18 cellular contexts compared by ENCODE assay signal in genomic region chr20:32192698-32193097, GRCh38. TPM values are rescaled to one million over a fixed set of nuclear protein-coding genes. Genes with fewer than 3 reads are reported as not detected.
DNase-seq lines count a peak whose midpoint lies in the region; ATAC-seq and TF ChIP-seq lines count a peak whose summit lies in the region.
"Had no signal": no experiment of that assay in that cellular context is flagged by ENCODE, and none has a peak within 500 bp of the region (broad histone marks: within the 10 kb centered on the region; RNA-seq: fewer than 3 reads in every experiment).

No MANE protein-coding gene starts in this region.

- no peaks in the 10 kb centered on the region for H3K9me3 Mint-ChIP-seq in activated naive CD8-positive, alpha-beta T cell treated with anti-CD3 and anti-CD28 coated beads, Interleukin-2, amount 10 ng/mL, durations not matched to agents 7 days and 5 days
- H3K9me3 Mint-ChIP-seq: central memory CD8-positive, alpha-beta T cell had no signal

- H3K27me3 ChIP-seq in left ventricle myocardium inferior (ENCODE audit: low read depth) (no peaks in the 10 kb centered on the region), upper lobe of left lung (no peaks in the 10 kb centered on the region)
- H3K27me3 ChIP-seq: heart right ventricle, right lobe of liver had no signal

- H3K4me3 Mint-ChIP-seq in activated naive CD8-positive, alpha-beta T cell treated with anti-CD3 and anti-CD28 coated beads, Interleukin-2, amount 10 ng/mL, durations not matched to agents 7 days and 5 days, result no peak overlapping the region
- H3K4me3 Mint-ChIP-seq: central memory CD8-positive, alpha-beta T cell had no signal

- H3K27ac Mint-ChIP-seq in activated naive CD8-positive, alpha-beta T cell treated with anti-CD3 and anti-CD28 coated beads, Interleukin-2, amount 10 ng/mL, durations not matched to agents 7 days and 5 days, result peak overlapping the region; percentile 32

- no peaks in the 10 kb centered on the region for H3K27me3 Mint-ChIP-seq in activated naive CD8-positive, alpha-beta T cell treated with anti-CD3 and anti-CD28 coated beads, Interleukin-2, amount 10 ng/mL, durations not matched to agents 7 days and 5 days
- H3K27me3 Mint-ChIP-seq: central memory CD8-positive, alpha-beta T cell had no signal

- DNase-seq in left ventricle myocardium inferior, result no peak
- DNase-seq in left cardiac atrium, result no peak
- DNase-seq in activated naive CD8-positive, alpha-beta T cell treated with anti-CD3 and anti-CD28 coated beads, Interleukin-2, amount 10 ng/mL, durations not matched to agents 7 days and 5 days, result no peak
- DNase-seq in lung microvascular endothelial cell (ENCODE audit: low read depth in 2 of 2), result peak; percentile 32 to 34
- DNase-seq in upper lobe of left lung, result peak in 1 of 2 donors; percentile 78
- no peak for DNase-seq in GM19238 (ENCODE audit: insufficient read length, low spot score)
- DNase-seq in NCI-H1694 (lab: John Stamatoyannopoulos, UW), result no peak
- no peak for DNase-seq in NCI-H2081 (lab: John Stamatoyannopoulos, UW)
- DNase-seq: effector CD8-positive, alpha-beta T cell; heart right ventricle; midbrain; NCI-H1048; NCI-H510A treated with DMSO at 0.1 percent for 48 hours; stimulated activated naive CD4-positive, alpha-beta T cell treated with Interleukin-2 at 50 U/mL for 16 hours; T-helper 1 cell had no signal

- TF ChIP-seq EP300 in upper lobe of left lung (IDR thresholded peaks at IDR 0.05), result peak in 1 of 4 donors; percentile 71

- H3K4me3 ChIP-seq in left ventricle myocardium inferior (no peak overlapping the region), upper lobe of left lung (no peak overlapping the region)
- H3K4me3 ChIP-seq: heart right ventricle, right lobe of liver had no signal

- intact Hi-C loops in left ventricle myocardium inferior (cut with micrococcal nuclease), result no loop called here
- intact Hi-C loops in left cardiac atrium (cut with DNase I), result no loop called here

- POLR2A ChIA-PET in activated naive CD8-positive, alpha-beta T cell treated with anti-CD3 and anti-CD28 coated beads, Interleukin-2, amount 10 ng/mL, durations not matched to agents 7 days and 5 days (lab: Charles Lee), result no interaction called here

- H3K9me3 ChIP-seq in left ventricle myocardium inferior (replicated peaks) (no peaks in the 10 kb centered on the region), upper lobe of left lung (no peaks in the 10 kb centered on the region)
- H3K9me3 ChIP-seq: heart right ventricle, right lobe of liver had no signal

- WGBS in upper lobe of left lung, 2 donors, result 42 to 49% methylated on average over 3 of the region's 3 CpGs

- H3K4me1 ChIP-seq in left ventricle myocardium inferior, result peaks cover 60% of the 10 kb centered on the region
- peaks cover 22 to 71% (median 39%) of the 10 kb centered on the region in 4 donors for H3K4me1 ChIP-seq in upper lobe of left lung

- H3K27ac ChIP-seq in left ventricle myocardium inferior (replicated peaks) (peak overlapping the region; percentile 45), upper lobe of left lung (peak overlapping the region; percentile 15 to 81 (median 36))
- H3K27ac ChIP-seq: KMS-11, right lobe of liver had no signal

- H3K36me3 ChIP-seq in left ventricle myocardium inferior, result peaks cover 35% of the 10 kb centered on the region
- H3K36me3 ChIP-seq in upper lobe of left lung, result peaks cover 10 to 32% (median 26%) of the 10 kb centered on the region in 4 donors

- peaks cover 21% of the 10 kb centered on the region for H3K4me1 Mint-ChIP-seq in activated naive CD8-positive, alpha-beta T cell treated with anti-CD3 and anti-CD28 coated beads, Interleukin-2, amount 10 ng/mL, durations not matched to agents 7 days and 5 days

- ATAC-seq in left cardiac atrium (no peak), upper lobe of left lung (ENCODE audit: low FRiP score in 2 of 2) (peak in 1 of 2 donors; percentile 37)
- no peak for ATAC-seq in activated naive CD8-positive, alpha-beta T cell treated with anti-CD3 and anti-CD28 coated beads, Interleukin-2, amount 10 ng/mL, durations not matched to agents 7 days and 5 days (ENCODE audit: low read depth)
- ATAC-seq: right lobe of liver had no signal

- no peak for TF ChIP-seq CTCF in left ventricle myocardium inferior (IDR thresholded peaks at IDR 0.05; ENCODE audit: borderline replicate concordance)
- no peak for TF ChIP-seq CTCF in upper lobe of left lung (IDR thresholded peaks at IDR 0.05)

- H3K36me3 Mint-ChIP-seq in activated naive CD8-positive, alpha-beta T cell treated with anti-CD3 and anti-CD28 coated beads, Interleukin-2, amount 10 ng/mL, durations not matched to agents 7 days and 5 days, result peaks cover 6% of the 10 kb centered on the region

- no peak for TF ChIP-seq POLR2A in upper lobe of left lung (IDR thresholded peaks at IDR 0.05)

RNA-seq across cellular contexts. Expression of gene PLAGL2, which starts 14.8 kb away (rescaled TPM):
- 7.3 TPM for total RNA-seq in left ventricle myocardium inferior
- total RNA-seq in left cardiac atrium, result 1 to 10 TPM; 6.9 to 8.0 TPM
- total RNA-seq in activated naive CD8-positive, alpha-beta T cell treated with anti-CD3 and anti-CD28 coated beads, Interleukin-2, amount 10 ng/mL, durations not matched to agents 7 days and 5 days, result 10 to 100 TPM; 20.4 to 20.8 TPM
- total RNA-seq in lung microvascular endothelial cell, result 2.2 and 2.8 TPM in 2 replicates
- 10 to 100 TPM; 11.4 to 17.1 (median 14.1) TPM for total RNA-seq in upper lobe of left lung

RNA-seq across cellular contexts. Expression of gene POFUT1, which starts 15.0 kb away (rescaled TPM):
- total RNA-seq in left ventricle myocardium inferior (28.9 TPM), left cardiac atrium (10 to 100 TPM; 25.5 to 28.6 TPM), lung microvascular endothelial cell (24.6 and 31.2 TPM in 2 replicates), upper lobe of left lung (10 to 100 TPM; 12.6 to 31.5 (median 26.5) TPM)
- total RNA-seq in activated naive CD8-positive, alpha-beta T cell treated with anti-CD3 and anti-CD28 coated beads, Interleukin-2, amount 10 ng/mL, durations not matched to agents 7 days and 5 days, result 10 to 100 TPM; 23.9 to 24.2 TPM

Comparison
In these comparisons a context has a peak if more than half of its experiments do, and no peak if none do; other contexts are left out.
1. DNase-seq: peak in lung microvascular endothelial cell (2 of 2); none in left ventricle myocardium inferior (single experiment), left cardiac atrium (single experiment), activated naive CD8-positive, alpha-beta T cell treated with anti-CD3 and anti-CD28 coated beads, Interleukin-2, amount 10 ng/mL, durations not matched to agents 7 days and 5 days (single experiment), GM19238 (single experiment), NCI-H1694 (single experiment) and NCI-H2081 (0 of 2).